1 cellular context compared by ENCODE assay signal in genomic region chr18:23503038-23503966, GRCh38.
TF ChIP-seq lines count a peak whose summit lies in the region.

TSS of gene RMC1 (plus strand) at chr18:23503511. CDS start at chr18:23503619, 108 bp downstream.

TF ChIP-seq in HepG2, 621 proteins besides CTCF, POLR2A, EP300 and RAD21 (continued from another document and continues in another):
- TF ChIP-seq UBTF (CRISPR knock-in tag; IDR thresholded peaks at IDR 0.05) (peak; percentile 68), SIN3B (IDR thresholded peaks at IDR 0.05; ENCODE audit: low read length) (no peak), SIX1 (CRISPR knock-in tag; IDR thresholded peaks at IDR 0.05; ENCODE audit: borderline replicate concordance) (no peak), FIP1L1 (IDR thresholded peaks at IDR 0.05; ENCODE audit: borderline replicate concordance, insufficient read depth, low read depth, low read length) (no peak), TEAD2 (CRISPR knock-in tag; IDR thresholded peaks at IDR 0.05) (no peak), TIGD3 (CRISPR knock-in tag; IDR thresholded peaks at IDR 0.05; ENCODE audit: borderline replicate concordance) (no peak; the same call in 1 of the 2 replicates), KDM6A (CRISPR knock-in tag; IDR thresholded peaks at IDR 0.05; ENCODE audit: low read depth) (no peak), MXD3 (CRISPR knock-in tag; IDR thresholded peaks at IDR 0.05) (0 out of 2 replicates have a peak, but pooled peaks have one; percentile 21), RBFOX2 (IDR thresholded peaks at IDR 0.05; ENCODE audit: low read depth, low read length) (peak; percentile 88), ZNF235 (CRISPR knock-in tag; IDR thresholded peaks at IDR 0.05; ENCODE audit: borderline replicate concordance) (0 out of 2 replicates have a peak, but pooled peaks have one; percentile 22), MXI1 (IDR thresholded peaks at IDR 0.05; ENCODE audit: borderline replicate concordance, low read depth, low read length) (peak; percentile 73; the same call in 1 of the 3 replicates), MAX (IDR thresholded peaks at IDR 0.05) (peak; percentile 90), ZNF335 (CRISPR knock-in tag; IDR thresholded peaks at IDR 0.05) (peak; percentile 44; the same call in 1 of the 2 replicates), KAT2B (IDR thresholded peaks at IDR 0.05; ENCODE audit: borderline replicate concordance, low read depth, low read length) (no peak), CEBPB (IDR thresholded peaks at IDR 0.05; ENCODE audit: borderline replicate concordance, low read depth, low read length) (no peak), PHB2 (IDR thresholded peaks at IDR 0.05; ENCODE audit: partially characterized antibody) (no peak), DRAP1 (CRISPR knock-in tag; IDR thresholded peaks at IDR 0.05) (peak; percentile 31; the same call in 1 of the 2 replicates), ZNF761 (CRISPR knock-in tag; conservative IDR thresholded peaks at IDR 0.05) (0 out of 2 replicates have a peak, but pooled peaks have one; percentile 57), ARID4A (CRISPR knock-in tag; IDR thresholded peaks at IDR 0.05; ENCODE audit: borderline replicate concordance) (peak; percentile 96), DDIT3 (CRISPR knock-in tag; IDR thresholded peaks at IDR 0.05) (no peak), MTF1 (CRISPR knock-in tag; IDR thresholded peaks at IDR 0.05) (no peak), HOXA7 (CRISPR knock-in tag; IDR thresholded peaks at IDR 0.05) (no peak; the same call in 1 of the 2 replicates), FOXA1 (IDR thresholded peaks at IDR 0.05) (no peak), FOXA1 (CRISPR knock-in tag; IDR thresholded peaks at IDR 0.05) (no peak), ARID3A (IDR thresholded peaks at IDR 0.05; ENCODE audit: low read depth, low read length) (no peak), ZNF547 (CRISPR knock-in tag; IDR thresholded peaks at IDR 0.05) (no peak; the same call in none of the 2 replicates), KLF6 (CRISPR knock-in tag; IDR thresholded peaks at IDR 0.05) (no peak), MYPOP (CRISPR knock-in tag; IDR thresholded peaks at IDR 0.05) (peak; percentile 77), KDM1A (CRISPR knock-in tag; IDR thresholded peaks at IDR 0.05) (no peak), PAXIP1 (CRISPR knock-in tag; conservative IDR thresholded peaks at IDR 0.05) (peak; percentile 35; the same call in 1 of the 2 replicates), POLR2AphosphoS5 (IDR thresholded peaks at IDR 0.05; ENCODE audit: low read depth, low read length) (peak; percentile 88), ZBTB21 (CRISPR knock-in tag; IDR thresholded peaks at IDR 0.05) (no peak), NR1H2 (CRISPR knock-in tag; IDR thresholded peaks at IDR 0.05; ENCODE audit: borderline replicate concordance, low read depth) (no peak), SP2 (CRISPR knock-in tag; IDR thresholded peaks at IDR 0.05) (peak; percentile 25; the same call in 1 of the 2 replicates), MBD4 (IDR thresholded peaks at IDR 0.05; ENCODE audit: borderline replicate concordance, low read length) (no peak), KMT2A (CRISPR knock-in tag; IDR thresholded peaks at IDR 0.05) (peak; percentile 2; the same call in 1 of the 2 replicates), ZMAT5 (CRISPR knock-in tag; IDR thresholded peaks at IDR 0.05; ENCODE audit: borderline replicate concordance, low read depth) (no peak), HDAC6 (IDR thresholded peaks at IDR 0.05; ENCODE audit: low read depth, low read length) (no peak), PBX2 (CRISPR knock-in tag; IDR thresholded peaks at IDR 0.05) (no peak), NR3C1 (CRISPR knock-in tag; IDR thresholded peaks at IDR 0.05) (no peak), YEATS2 (CRISPR knock-in tag; IDR thresholded peaks at IDR 0.05; ENCODE audit: borderline replicate concordance) (no peak), ZFP37 (CRISPR knock-in tag; IDR thresholded peaks at IDR 0.05; ENCODE audit: borderline replicate concordance) (no peak), PAWR (CRISPR knock-in tag; IDR thresholded peaks at IDR 0.05; ENCODE audit: borderline replicate concordance) (no peak), ZNF350 (CRISPR knock-in tag; IDR thresholded peaks at IDR 0.05; ENCODE audit: borderline replicate concordance, low read depth) (peak; percentile 75), SAFB2 (CRISPR knock-in tag; IDR thresholded peaks at IDR 0.05; ENCODE audit: borderline replicate concordance, low read depth) (no peak), TMF1 (CRISPR knock-in tag; IDR thresholded peaks at IDR 0.05; ENCODE audit: low read depth) (no peak; the same call in 1 of the 2 replicates), NFE2L1 (CRISPR knock-in tag; IDR thresholded peaks at IDR 0.05; ENCODE audit: borderline replicate concordance) (no peak; the same call in 1 of the 2 replicates), XBP1 (CRISPR knock-in tag; IDR thresholded peaks at IDR 0.05) (no peak), ZNF484 (CRISPR knock-in tag; IDR thresholded peaks at IDR 0.05; ENCODE audit: borderline replicate concordance, low read depth) (no peak; the same call in 1 of the 2 replicates)
